7 cellular contexts compared by ENCODE assay signal in the genomic region with DNA sequence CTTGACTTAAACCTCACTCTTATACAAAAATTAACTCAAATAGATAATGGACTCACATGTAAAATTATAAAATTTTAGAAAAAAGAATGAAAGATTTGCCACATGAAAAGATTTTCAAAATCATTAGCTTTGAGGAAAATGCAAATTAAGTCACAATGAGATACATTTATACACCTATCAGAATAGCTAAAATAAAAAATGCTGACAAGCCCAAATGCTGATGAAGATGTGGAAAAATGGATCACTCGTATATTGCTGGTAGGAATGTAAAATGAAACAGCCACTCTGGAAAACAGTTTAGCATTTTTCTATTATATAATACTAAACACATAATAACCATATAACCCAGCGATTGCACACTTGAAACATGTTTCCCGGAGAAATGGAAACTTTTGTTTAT.
"Had no signal": no experiment of that assay in that cellular context is flagged by ENCODE, and none has a peak within 500 bp of the region (broad histone marks: within the 10 kb centered on the region; RNA-seq: fewer than 3 reads in every experiment).

No MANE protein-coding gene starts in this region.

- DNase-seq: Karpas-422, Kasumi-1, KBM-7, KG1 had no signal

- H3K9ac ChIP-seq: KMS-11 had no signal

- H3K4me2 ChIP-seq: KMS-11 had no signal

- FAIRE-seq: HTR-8/SVneo had no signal

- H3K27ac ChIP-seq: HL-60, KMS-11 had no signal
